Comparison of ENCODE assay signal across 8 cellular contexts in the genomic region with DNA sequence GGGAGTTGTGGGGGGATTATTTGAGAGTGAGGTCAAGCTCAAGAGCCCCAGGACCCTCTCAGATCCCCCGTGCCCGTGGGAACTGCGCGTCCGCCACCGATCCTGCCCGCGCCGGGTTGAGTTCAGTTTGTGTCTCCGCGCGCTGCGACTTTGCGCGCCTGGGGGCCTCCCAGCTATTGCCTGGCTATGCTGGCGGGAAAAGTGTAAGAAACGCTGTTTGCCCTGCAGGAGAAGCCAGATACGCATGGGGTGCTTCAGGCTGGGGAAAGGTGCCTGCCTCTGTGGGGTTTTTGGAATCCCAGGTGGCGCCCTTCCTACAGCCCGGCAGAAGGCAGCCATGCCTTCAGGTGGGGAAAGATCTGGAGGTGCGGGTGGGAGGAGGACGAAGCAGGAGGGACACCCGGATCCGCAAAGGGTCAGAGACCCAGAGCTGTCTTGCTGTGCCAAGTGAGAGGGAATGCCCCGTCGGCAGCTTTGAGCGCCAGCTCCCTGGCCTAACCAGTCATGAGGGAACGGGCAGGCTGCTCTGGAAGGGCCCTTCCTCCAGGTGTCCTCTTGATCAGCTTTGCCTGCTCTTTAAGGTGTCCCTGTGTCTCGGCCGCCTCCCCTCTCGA. TPM values are rescaled to one million over a fixed set of nuclear protein-coding genes. Genes with fewer than 3 reads are reported as not detected.
DNase-seq lines count a peak whose midpoint lies in the region; ATAC-seq and TF ChIP-seq lines count a peak whose summit lies in the region.

No MANE protein-coding gene starts in this region.

- H3K4me3 ChIP-seq in mononuclear cell (ENCODE audit: low read length): peak overlapping the region; percentile 4
- H3K4me3 ChIP-seq in vagina: peak overlapping the region; percentile 50 to 53

- intact Hi-C loops in vagina (cut with DNase I): loop anchor here (2.0 kb wide), 1 partner anchor 28 kb away; no protein-coding TSS in a partner anchor

- no peaks in the 10 kb centered on the region for H3K36me3 ChIP-seq in vagina

- H3K27me3 ChIP-seq in mononuclear cell (ENCODE audit: insufficient read depth, low read length) (no peaks in the 10 kb centered on the region), vagina (no peaks in the 10 kb centered on the region)

- peaks cover 43% of the 10 kb centered on the region for H3K4me1 ChIP-seq in mononuclear cell (ENCODE audit: insufficient read depth, low read length)
- H3K4me1 ChIP-seq in vagina: peaks cover 40% of the 10 kb centered on the region

- no peak for TF ChIP-seq POLR2A in vagina (IDR thresholded peaks at IDR 0.05)

- ATAC-seq in GM21367 (IDR thresholded peaks at IDR 0.05; ENCODE audit: unreplicated experiment): no peak
- no peak for ATAC-seq in GM21526 (IDR thresholded peaks at IDR 0.05; ENCODE audit: low FRiP score, unreplicated experiment)

- H3K9me3 ChIP-seq in mononuclear cell (ENCODE audit: low read depth, low read length) (no peaks in the 10 kb centered on the region), vagina (no peaks in the 10 kb centered on the region)

- H3K27ac ChIP-seq in caudate nucleus (ENCODE audit: low read depth, low read length): peak overlapping the region; percentile 100
- H3K27ac ChIP-seq in vagina: peak overlapping the region; percentile 92

- no peak for TF ChIP-seq CTCF in vagina (IDR thresholded peaks at IDR 0.05)

- peak; percentile 32 for DNase-seq in stimulated activated CD4-positive, alpha-beta T cell treated with anti-CD3 and anti-CD28 coated beads, Interleukin-15, amount 100 ng/mL, for 24 hours
- DNase-seq in stimulated activated CD4-positive, alpha-beta T cell treated with anti-CD3 and anti-CD28 coated beads, Interleukin-12 subunit alpha, Interleukin-12 subunit beta, amount 100 ng/mL, for 4 hours: no peak
- DNase-seq in caudate nucleus (lab: John Stamatoyannopoulos, UW) (peak in 25 of 61 donors; percentile 35 to 75 (median 60)), vagina (ENCODE audit: extremely low spot score in 2 of 2) (no peak), NCI-H1436 (lab: John Stamatoyannopoulos, UW) (no peak)

RNA-seq across cellular contexts. Expression of a gene that starts 22.5 kb away (rescaled TPM):
- total RNA-seq in mononuclear cell (not detected), vagina (not detected)
